In the genomic region with DNA sequence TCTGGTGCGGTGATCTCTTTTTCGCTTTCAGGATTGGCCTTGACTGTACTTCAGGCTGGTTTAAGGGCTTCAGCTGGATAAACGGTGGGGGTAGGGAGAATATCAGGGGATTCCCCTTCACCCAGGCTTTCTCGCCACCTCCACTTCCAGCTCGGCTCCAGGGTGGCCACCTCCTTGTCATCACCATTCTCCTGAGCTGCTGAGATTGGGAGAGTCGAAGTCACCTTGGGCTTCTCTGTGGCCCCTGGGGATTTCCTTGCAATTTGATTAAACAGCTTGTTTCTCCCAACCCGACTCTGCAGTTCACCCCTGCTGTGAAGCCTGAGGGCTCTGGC, we compare ENCODE assay signal across 9 cellular contexts. TPM values are rescaled to one million over a fixed set of nuclear protein-coding genes. Genes with fewer than 3 reads are reported as not detected.
DNase-seq lines count a peak whose midpoint lies in the region; ATAC-seq, FAIRE-seq and TF ChIP-seq lines count a peak whose summit lies in the region.
"Had no signal": no experiment of that assay in that cellular context is flagged by ENCODE, and none has a peak within 500 bp of the region (broad histone marks: within the 10 kb centered on the region; RNA-seq: fewer than 3 reads in every experiment).

No MANE protein-coding gene starts in this region.

- TF ChIP-seq CTCF in left ventricle myocardium inferior (IDR thresholded peaks at IDR 0.05; ENCODE audit: borderline replicate concordance) = no peak
- no peak for TF ChIP-seq CTCF in left lung (IDR thresholded peaks at IDR 0.05)
- TF ChIP-seq CTCF in upper lobe of left lung (IDR thresholded peaks at IDR 0.05) = no peak

- peak overlapping the region; percentile 67 for H3K4me3 ChIP-seq in left ventricle myocardium inferior
- peak overlapping the region; percentile 42 to 53 for H3K4me3 ChIP-seq in left lung
- peak overlapping the region in 3 of 4 donors; percentile 64 to 78 (median 76) for H3K4me3 ChIP-seq in upper lobe of left lung

- CTCF ChIA-PET in activated CD4-positive, alpha-beta memory T cell treated with anti-CD3 and anti-CD28 coated beads for 36 hours (lab: Charles Lee) = interaction anchor here (0.6 to 2.1 kb wide), 7 partner anchors 10 to 305 kb away, joined by 3 to 7 read pairs (median 5); a partner anchor contains a TSS

- no peaks in the 10 kb centered on the region for H3K36me3 Mint-ChIP-seq in activated CD4-positive, alpha-beta memory T cell treated with anti-CD3 and anti-CD28 coated beads for 36 hours

- H3K4me1 ChIP-seq in left ventricle myocardium inferior (peaks cover 12% of the 10 kb centered on the region), left lung (peaks cover 6 to 24% of the 10 kb centered on the region in 2 donors), upper lobe of left lung (peaks cover 12 to 19% (median 16%) of the 10 kb centered on the region in 4 donors)

- H3K4me3 Mint-ChIP-seq in activated CD4-positive, alpha-beta memory T cell treated with anti-CD3 and anti-CD28 coated beads for 36 hours = peak overlapping the region; percentile 77

- H3K27ac Mint-ChIP-seq in activated CD4-positive, alpha-beta memory T cell treated with anti-CD3 and anti-CD28 coated beads for 36 hours = peak overlapping the region; percentile 69

- POLR2A ChIA-PET in activated CD4-positive, alpha-beta memory T cell treated with anti-CD3 and anti-CD28 coated beads for 36 hours (lab: Charles Lee) = interaction anchor here (2.2 to 4.8 kb wide), 5 partner anchors 10 to 75 kb away, joined by 9 to 24 read pairs (median 11); a partner anchor contains a TSS

- H3K36me3 ChIP-seq in left ventricle myocardium inferior (no peaks in the 10 kb centered on the region), left lung (no peaks in the 10 kb centered on the region), upper lobe of left lung (no peaks in the 10 kb centered on the region)

- no peak for FAIRE-seq in frontal cortex (lab: Jason Lieb, UNC)

- H3K27me3 ChIP-seq in left ventricle myocardium inferior (ENCODE audit: low read depth) = peaks cover 54% of the 10 kb centered on the region
- H3K27me3 ChIP-seq in left lung = peaks cover 12 to 34% of the 10 kb centered on the region in 2 donors
- no peaks in the 10 kb centered on the region for H3K27me3 ChIP-seq in upper lobe of left lung

- H3K27ac ChIP-seq in left ventricle myocardium inferior (replicated peaks) (no peak overlapping the region), left lung (no peak overlapping the region), upper lobe of left lung (no peak overlapping the region)

- ATAC-seq in left lung (peak; percentile 55), upper lobe of left lung (ENCODE audit: low FRiP score in 2 of 2) (peak in 1 of 2 donors; percentile 8), GM21423 (IDR thresholded peaks at IDR 0.05; ENCODE audit: unreplicated experiment) (no peak)

- peaks cover 53% of the 10 kb centered on the region for H3K4me1 Mint-ChIP-seq in activated CD4-positive, alpha-beta memory T cell treated with anti-CD3 and anti-CD28 coated beads for 36 hours (ENCODE audit: low read depth)

- intact Hi-C loops in left ventricle myocardium inferior (cut with micrococcal nuclease) (no loop called here), cardiac septum (cut with DNase I) (no loop called here), left lung (cut with DNase I) (no loop called here)
- intact Hi-C loops in activated CD4-positive, alpha-beta memory T cell treated with anti-CD3 and anti-CD28 coated beads for 36 hours (cut with micrococcal nuclease) = loop anchor here (1.0 to 10.0 kb wide), 2 partner anchors 57 to 1246 kb away; no protein-coding TSS in a partner anchor

- no peaks in the 10 kb centered on the region for H3K9me3 Mint-ChIP-seq in activated CD4-positive, alpha-beta memory T cell treated with anti-CD3 and anti-CD28 coated beads for 36 hours

- no peak for TF ChIP-seq EP300 in upper lobe of left lung (IDR thresholded peaks at IDR 0.05)

- H3K9me3 ChIP-seq in left ventricle myocardium inferior (replicated peaks) (no peaks in the 10 kb centered on the region), left lung (no peaks in the 10 kb centered on the region), upper lobe of left lung (no peaks in the 10 kb centered on the region)

- peaks cover 32% of the 10 kb centered on the region for H3K27me3 Mint-ChIP-seq in activated CD4-positive, alpha-beta memory T cell treated with anti-CD3 and anti-CD28 coated beads for 36 hours

- WGBS in upper lobe of left lung, 2 donors = 6 to 13% methylated on average over 7 of the region's 7 CpGs

- TF ChIP-seq POLR2A in upper lobe of left lung (IDR thresholded peaks at IDR 0.05) = no peak

- DNase-seq in left ventricle myocardium inferior (no peak), cardiac septum (ENCODE audit: low spot score) (no peak), left lung (no peak), upper lobe of left lung (peak in 1 of 2 donors; percentile 36), frontal cortex (ENCODE audit: low spot score in 2 of 2) (no peak), NCI-H2196 treated with DMSO at 0.1 percent for 48 hours (lab: John Stamatoyannopoulos, UW; ENCODE audit: unreplicated experiment) (no peak)
- peak; percentile 40 for DNase-seq in activated CD4-positive, alpha-beta memory T cell treated with anti-CD3 and anti-CD28 coated beads for 36 hours
- DNase-seq: substantia nigra had no signal

RNA-seq across cellular contexts. Expression of a gene that starts 1.0 kb away (rescaled TPM):
- total RNA-seq in left ventricle myocardium inferior (0.25 TPM), cardiac septum (1.7 TPM), left lung (10 to 100 TPM; 11.2 to 17.9 TPM), upper lobe of left lung (10 to 100 TPM in 3 of 6 donors, 1 to 10 TPM in 3; 5.2 to 21.1 (median 12.7) TPM), frontal cortex (under 0.01 TPM)
- 1 to 10 TPM; 7.6 to 8.5 TPM for total RNA-seq in activated CD4-positive, alpha-beta memory T cell treated with anti-CD3 and anti-CD28 coated beads for 36 hours

RNA-seq across cellular contexts. Expression of a gene that starts 10.2 kb away (rescaled TPM):
- total RNA-seq in left ventricle myocardium inferior (12.4 TPM), cardiac septum (10.9 TPM), left lung (1 to 10 TPM; 3.5 to 4.4 TPM), upper lobe of left lung (1 to 10 TPM; 2.0 to 5.2 (median 3.1) TPM), frontal cortex (2.4 TPM)
- total RNA-seq in activated CD4-positive, alpha-beta memory T cell treated with anti-CD3 and anti-CD28 coated beads for 36 hours = 1 to 10 TPM; 1.6 to 2.4 TPM

RNA-seq across cellular contexts. Expression of a gene that starts 26.5 kb away (rescaled TPM):
- total RNA-seq in left ventricle myocardium inferior (8.9 TPM), cardiac septum (14.3 TPM), left lung (10 to 100 TPM; 16.6 to 19.9 TPM), upper lobe of left lung (10 to 100 TPM; 12.0 to 25.8 (median 19.6) TPM), frontal cortex (9.0 TPM)
- total RNA-seq in activated CD4-positive, alpha-beta memory T cell treated with anti-CD3 and anti-CD28 coated beads for 36 hours = 10 to 100 TPM; 17.2 to 17.7 TPM

RNA-seq across cellular contexts. Expression of a gene that starts 47.1 kb away (rescaled TPM):
- not detected for total RNA-seq in left ventricle myocardium inferior
- total RNA-seq in cardiac septum = not detected
- under 1 TPM; 0.36 to 0.39 TPM for total RNA-seq in activated CD4-positive, alpha-beta memory T cell treated with anti-CD3 and anti-CD28 coated beads for 36 hours
- not detected for total RNA-seq in left lung
- 1 to 10 TPM in 1 of 6 donors, under 1 TPM in 2, not detected in 3; 0.30 to 3.1 (median 0.39) TPM for total RNA-seq in upper lobe of left lung
- total RNA-seq in frontal cortex = not detected

RNA-seq across cellular contexts. Expression of a gene that starts 50.8 kb away (rescaled TPM):
- total RNA-seq in left ventricle myocardium inferior (75.6 TPM), cardiac septum (68.2 TPM), left lung (10 to 100 TPM; 36.8 to 48.7 TPM), upper lobe of left lung (10 to 100 TPM; 30.6 to 48.2 (median 38.2) TPM), frontal cortex (11.4 TPM)
- 10 to 100 TPM; 21.4 to 22.9 TPM for total RNA-seq in activated CD4-positive, alpha-beta memory T cell treated with anti-CD3 and anti-CD28 coated beads for 36 hours
